24 cellular contexts compared by ENCODE assay signal in the genomic region with DNA sequence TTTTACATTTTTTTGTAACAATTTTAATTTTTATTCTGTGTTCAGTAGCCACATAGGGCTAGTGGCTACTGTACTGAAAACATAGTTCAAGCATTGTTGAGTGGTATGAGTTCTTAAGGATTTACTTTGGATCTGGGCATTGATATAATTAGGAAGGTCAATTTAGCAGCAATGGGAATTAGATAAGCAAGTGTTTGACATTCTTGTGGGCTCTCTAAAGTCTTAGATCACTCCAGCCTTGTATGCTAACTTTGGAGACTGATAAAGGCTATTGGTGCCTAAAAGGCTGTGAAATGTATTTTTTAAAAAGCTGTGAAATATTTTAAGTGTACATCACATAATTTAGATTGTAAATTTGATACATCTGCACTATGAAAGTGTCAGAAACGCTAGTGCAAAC.
"Had no signal": no experiment of that assay in that cellular context is flagged by ENCODE, and none has a peak within 500 bp of the region (broad histone marks: within the 10 kb centered on the region; RNA-seq: fewer than 3 reads in every experiment).

No MANE protein-coding gene starts in this region.

- H3K4me2 ChIP-seq: PC-9 had no signal

- H3K4me3 ChIP-seq: adrenal gland, PC-9 had no signal

- H2AFZ ChIP-seq: PC-9 had no signal

- H3K27me3 ChIP-seq: adrenal gland, brain microvascular endothelial cell had no signal

- H3K36me3 ChIP-seq: adrenal gland, brain microvascular endothelial cell had no signal

- DNase-seq: activated B cell treated with CpG ODN at 0.5 μM for 24 hours; activated CD4-positive, alpha-beta memory T cell treated with anti-CD3 and anti-CD28 coated beads, Interleukin-2, amount 10 ng/mL, durations not matched to agents 7 days and 5 days; activated CD4-positive, alpha-beta T cell treated with anti-CD3 and anti-CD28 coated beads for 4 hours; activated CD4-positive, alpha-beta T cell treated with anti-CD3 and anti-CD28 coated beads, Interleukin-2, amount 50 U/mL, for 1 hour; activated CD4-positive, CD25-positive, alpha-beta regulatory T cell treated with anti-CD3 and anti-CD28 coated beads, Interleukin-2, amount 50 U/mL, for 72 hours; activated gamma-delta T cell treated with Interleukin-2 at 50 U/mL for 16 hours; activated naive CD4-positive, alpha-beta T cell treated with anti-CD3 and anti-CD28 coated beads for 36 hours; activated T-cell treated with anti-CD3 and anti-CD28 coated beads, Interleukin-2, amount 50 U/mL, for 24 hours; adrenal gland; brain microvascular endothelial cell; KG1; MM.1S; MV-4-11; NCI-H1092; NCI-H1436 treated with DMSO at 0.1 percent for 48 hours; NCI-H1694 treated with DMSO at 0.1 percent for 48 hours; NCI-H2029; NCI-H345; NCI-H524 treated with DMSO at 0.1 percent for 48 hours; PC-9; SIG-M5; T-helper 9 cell had no signal

- H3K9me3 ChIP-seq: adrenal gland had no signal

- H3K27ac ChIP-seq: adrenal gland, brain microvascular endothelial cell, PC-9, RWPE1, VCaP had no signal
